ENCODE assay signal across 19 cellular contexts in genomic region chr5:76941000-76941399, GRCh38.
"Had no signal": no experiment of that assay in that cellular context is flagged by ENCODE, and none has a peak within 500 bp of the region (broad histone marks: within the 10 kb centered on the region; RNA-seq: fewer than 3 reads in every experiment).

No MANE protein-coding gene starts in this region.

- H3K4me1 Mint-ChIP-seq: activated CD4-positive, alpha-beta T cell treated with anti-CD3 and anti-CD28 coated beads, Interleukin-2, amount 10 ng/mL, durations not matched to agents 7 days and 5 days; immature natural killer cell; natural killer cell had no signal

- H3K27ac Mint-ChIP-seq: activated CD4-positive, alpha-beta T cell treated with anti-CD3 and anti-CD28 coated beads, Interleukin-2, amount 10 ng/mL, durations not matched to agents 7 days and 5 days; activated CD8-positive, alpha-beta T cell treated with anti-CD3 and anti-CD28 coated beads, Interleukin-2, amount 10 ng/mL, durations not matched to agents 7 days and 5 days; immature natural killer cell; natural killer cell; T-helper 2 cell treated with Interferon-gamma antibody and Interleukin-4, amounts not matched to agents 5 μg/mL and 100 μg/mL, for 36 hours had no signal

- DNase-seq: activated CD4-positive, alpha-beta T cell treated with anti-CD3 and anti-CD28 coated beads, Interleukin-2, amount 10 ng/mL, durations not matched to agents 7 days and 5 days; activated CD4-positive, CD25-positive, alpha-beta regulatory T cell; activated CD8-positive, alpha-beta memory T cell treated with anti-CD3 and anti-CD28 coated beads, Interleukin-2, amount 50 U/mL, for 48 hours; activated CD8-positive, alpha-beta T cell treated with anti-CD3 and anti-CD28 coated beads, Interleukin-2, amount 10 ng/mL, durations not matched to agents 7 days and 5 days; activated effector memory CD4-positive, alpha-beta T cell treated with anti-CD3 and anti-CD28 coated beads, Interleukin-2, amount 50 U/mL, for 16 hours; activated naive CD4-positive, alpha-beta T cell treated with anti-CD3 and anti-CD28 coated beads, Interleukin-2, amount 50 U/mL, for 16 hours; activated T-cell treated with anti-CD3 and anti-CD28 coated beads, Interleukin-2, amount 50 U/mL, for 48 hours; aorta; cerebellar nuclear complex; cortex of kidney; immature natural killer cell; natural killer cell; spleen; stimulated activated CD4-positive, alpha-beta T cell treated with anti-CD3 and anti-CD28 coated beads, Interleukin-4, amount 100 ng/mL, for 4 hours; stimulated activated naive CD4-positive, alpha-beta T cell; SW 1271 had no signal

- H3K9me3 Mint-ChIP-seq: activated CD4-positive, alpha-beta T cell treated with anti-CD3 and anti-CD28 coated beads, Interleukin-2, amount 10 ng/mL, durations not matched to agents 7 days and 5 days; immature natural killer cell; natural killer cell; T-helper 2 cell treated with Interferon-gamma antibody and Interleukin-4, amounts not matched to agents 5 μg/mL and 100 μg/mL, for 36 hours had no signal

- H3K4me3 Mint-ChIP-seq: activated CD4-positive, alpha-beta T cell treated with anti-CD3 and anti-CD28 coated beads, Interleukin-2, amount 10 ng/mL, durations not matched to agents 7 days and 5 days; activated CD8-positive, alpha-beta T cell treated with anti-CD3 and anti-CD28 coated beads, Interleukin-2, amount 10 ng/mL, durations not matched to agents 7 days and 5 days; immature natural killer cell; natural killer cell; T-helper 2 cell treated with Interferon-gamma antibody and Interleukin-4, amounts not matched to agents 5 μg/mL and 100 μg/mL, for 36 hours had no signal

- H3K4me3 ChIP-seq: breast epithelium, spleen had no signal

- H3K36me3 Mint-ChIP-seq: immature natural killer cell, natural killer cell had no signal

- ATAC-seq: activated CD8-positive, alpha-beta T cell treated with anti-CD3 and anti-CD28 coated beads, Interleukin-2, amount 10 ng/mL, durations not matched to agents 7 days and 5 days; natural killer cell; sciatic nerve had no signal
